ENCODE assay signal across 8 cellular contexts in genomic region chrY:3003846-3004245, GRCh38.
DNase-seq lines count a peak whose midpoint lies in the region; ATAC-seq and TF ChIP-seq lines count a peak whose summit lies in the region.

No MANE protein-coding gene starts in this region.

- H3K4me1 Mint-ChIP-seq in CD4-positive, alpha-beta memory T cell, result peaks cover 0 to 81% (median 19%) of the 10 kb centered on the region in 4 donors
- H3K4me1 Mint-ChIP-seq in activated CD8-positive, alpha-beta T cell treated with anti-CD3 and anti-CD28 coated beads for 36 hours (ENCODE audit: low read depth), result peaks cover 58% of the 10 kb centered on the region

- TF ChIP-seq RAD21 in liver (IDR thresholded peaks at IDR 0.05), result no peak

- H3K27ac ChIP-seq in CD4-positive, alpha-beta memory T cell (ENCODE audit: low read depth, low read length), result peak overlapping the region; percentile 78
- peak overlapping the region in 1 of 2 donors; percentile 75 for H3K27ac ChIP-seq in liver (ENCODE audit: low read depth in 1 of 2, low read length in 2 of 2)
- peak overlapping the region in 6 of 59 donors; percentile 50 to 75 (median 63) for H3K27ac ChIP-seq in dorsolateral prefrontal cortex

- H3K4me3 ChIP-seq in CD4-positive, alpha-beta memory T cell (ENCODE audit: low read length in 2 of 2), result peak overlapping the region; percentile 45 to 61
- H3K4me3 ChIP-seq in liver (ENCODE audit: low read depth in 1 of 3, low read length in 3 of 3) (peak overlapping the region in 2 of 3 donors; percentile 37 to 54), dorsolateral prefrontal cortex (peak overlapping the region in 12 of 59 donors; percentile 24 to 67 (median 54))

- no peak for TF ChIP-seq CTCF in activated CD8-positive, alpha-beta T cell treated with anti-CD3 and anti-CD28 coated beads for 36 hours (IDR thresholded peaks at IDR 0.05)
- no peak for TF ChIP-seq CTCF in liver (IDR thresholded peaks at IDR 0.05; ENCODE audit: low read depth, low read length, missing input control)
- no peak for TF ChIP-seq CTCF in dorsolateral prefrontal cortex (IDR thresholded peaks at IDR 0.05 in 54 of 56, conservative IDR thresholded peaks at IDR 0.05 in 2 of 56; ENCODE audit: low read depth in 1 of 56, partially characterized antibody in 56 of 56)

- POLR2A ChIA-PET in CD4-positive, alpha-beta memory T cell (lab: Charles Lee; ENCODE audit: partially characterized antibody), result interaction anchor here (1.2 to 2.8 kb wide), 3 partner anchors 16 to 69 kb away, joined by 3 to 19 read pairs (median 9); partner anchors contain the start of gene ZFY
- POLR2A ChIA-PET in activated CD8-positive, alpha-beta T cell treated with anti-CD3 and anti-CD28 coated beads for 36 hours (lab: Charles Lee), result interaction anchor here (0.7 to 1.2 kb wide), 2 partner anchors 13 to 18 kb away, joined by 3 read pairs; no protein-coding TSS in a partner anchor

- H3K27me3 ChIP-seq in CD4-positive, alpha-beta memory T cell (ENCODE audit: insufficient read depth, low read length), result no peaks in the 10 kb centered on the region
- H3K27me3 ChIP-seq in liver (ENCODE audit: control insufficient read depth in 4 of 4, insufficient read depth in 4 of 4, low read length in 3 of 4) (no peaks in the 10 kb centered on the region), dorsolateral prefrontal cortex (no peaks in the 10 kb centered on the region)

- intact Hi-C loops in CD4-positive, alpha-beta memory T cell (cut with micrococcal nuclease), result loop anchor here (1.0 kb wide), 2 partner anchors 18 to 68 kb away; no protein-coding TSS in a partner anchor
- intact Hi-C loops in activated CD8-positive, alpha-beta T cell treated with anti-CD3 and anti-CD28 coated beads for 36 hours (cut with micrococcal nuclease), result loop anchor here (2.0 kb wide), 1 partner anchor 69 kb away; the partner anchor contains the start of gene ZFY
- intact Hi-C loops in dorsolateral prefrontal cortex (cut with DNase I), result no loop called here

- whole genome bisulfite sequencing in liver, result under 1% methylated on average over 5 of the region's 5 CpGs

- peak in 1 of 5 donors; percentile 63 for DNase-seq in CD4-positive, alpha-beta memory T cell
- DNase-seq in activated CD8-positive, alpha-beta T cell treated with anti-CD3 and anti-CD28 coated beads for 36 hours, result peak; percentile 52
- DNase-seq in dorsolateral prefrontal cortex, result no peak

- H3K36me3 ChIP-seq in CD4-positive, alpha-beta memory T cell (ENCODE audit: insufficient read depth, low read length), result no peaks in the 10 kb centered on the region
- H3K36me3 ChIP-seq in liver (ENCODE audit: control insufficient read depth in 4 of 4, insufficient read depth in 3 of 4, low read depth in 1 of 4, low read length in 3 of 4), result no peaks in the 10 kb centered on the region

- peak overlapping the region in 2 of 7 donors; percentile 97 to 98 for H3K27ac Mint-ChIP-seq in CD4-positive, alpha-beta memory T cell
- peak overlapping the region; percentile 95 for H3K27ac Mint-ChIP-seq in activated CD8-positive, alpha-beta T cell treated with anti-CD3 and anti-CD28 coated beads for 36 hours

- H3K4me1 ChIP-seq in CD4-positive, alpha-beta memory T cell (ENCODE audit: insufficient read depth, low read length), result peaks cover 63% of the 10 kb centered on the region
- peaks cover 0 to 3% (median 0%) of the 10 kb centered on the region in 4 donors for H3K4me1 ChIP-seq in liver (ENCODE audit: control insufficient read depth in 4 of 4, insufficient read depth in 4 of 4, low read length in 3 of 4)

- H3K9me3 Mint-ChIP-seq in CD4-positive, alpha-beta memory T cell, result no peaks in the 10 kb centered on the region
- no peaks in the 10 kb centered on the region for H3K9me3 Mint-ChIP-seq in activated CD8-positive, alpha-beta T cell treated with anti-CD3 and anti-CD28 coated beads for 36 hours

- H3K9me3 ChIP-seq in CD4-positive, alpha-beta memory T cell (ENCODE audit: control insufficient read depth in 1 of 2, low read length in 2 of 2), result no peaks in the 10 kb centered on the region
- no peaks in the 10 kb centered on the region for H3K9me3 ChIP-seq in liver (ENCODE audit: control insufficient read depth in 4 of 4, low read length in 3 of 4)

- CTCF ChIA-PET in CD4-positive, alpha-beta memory T cell (lab: Charles Lee; ENCODE audit: partially characterized antibody), result interaction anchor here (2.3 kb wide), 1 partner anchor 67 kb away, joined by 8 read pairs; no protein-coding TSS in a partner anchor
- CTCF ChIA-PET in activated CD8-positive, alpha-beta T cell treated with anti-CD3 and anti-CD28 coated beads for 36 hours (lab: Charles Lee), result no interaction called here

- no peaks in the 10 kb centered on the region for H3K27me3 Mint-ChIP-seq in CD4-positive, alpha-beta memory T cell
- no peaks in the 10 kb centered on the region for H3K27me3 Mint-ChIP-seq in activated CD8-positive, alpha-beta T cell treated with anti-CD3 and anti-CD28 coated beads for 36 hours

- H3K9ac ChIP-seq in liver (ENCODE audit: low read depth in 1 of 2, low read length in 2 of 2), result peak overlapping the region in 1 of 2 donors; percentile 93

- H3K4me3 Mint-ChIP-seq in CD4-positive, alpha-beta memory T cell, result peak overlapping the region in 2 of 8 donors; percentile 94 to 97
- peak overlapping the region; percentile 86 for H3K4me3 Mint-ChIP-seq in activated CD8-positive, alpha-beta T cell treated with anti-CD3 and anti-CD28 coated beads for 36 hours

- ATAC-seq in HG02678 (IDR thresholded peaks at IDR 0.05; ENCODE audit: unreplicated experiment), result peak; percentile 46
- ATAC-seq in activated CD8-positive, alpha-beta T cell treated with anti-CD3 and anti-CD28 coated beads for 36 hours, result peak; percentile 80
- ATAC-seq in HG02571 (IDR thresholded peaks at IDR 0.05; ENCODE audit: unreplicated experiment), result no peak
- no peak for ATAC-seq in GM19463 (IDR thresholded peaks at IDR 0.05; ENCODE audit: unreplicated experiment)
- ATAC-seq in HG03108 (IDR thresholded peaks at IDR 0.05; ENCODE audit: unreplicated experiment), result no peak

- peaks cover 0 to 12% of the 10 kb centered on the region in 2 donors for H3K36me3 Mint-ChIP-seq in CD4-positive, alpha-beta memory T cell
- no peaks in the 10 kb centered on the region for H3K36me3 Mint-ChIP-seq in activated CD8-positive, alpha-beta T cell treated with anti-CD3 and anti-CD28 coated beads for 36 hours (ENCODE audit: low read depth)

TF ChIP-seq in liver, 16 proteins besides CTCF, POLR2A, EP300 and RAD21 (continues in another document):
- TF ChIP-seq RXRA (IDR thresholded peaks at IDR 0.05) (no peak), REST (IDR thresholded peaks at IDR 0.05) (no peak), NR2F2 (IDR thresholded peaks at IDR 0.05) (no peak), SP1 (IDR thresholded peaks at IDR 0.05) (no peak), FOXA2 (IDR thresholded peaks at IDR 0.05) (no peak), ATF3 (IDR thresholded peaks at IDR 0.05) (no peak), GABPA (IDR thresholded peaks at IDR 0.05 in 1 of 2, conservative IDR thresholded peaks at IDR 0.05 in 1 of 2) (no peak), HNF4A (conservative IDR thresholded peaks at IDR 0.05) (no peak), EGR1 (IDR thresholded peaks at IDR 0.05; ENCODE audit: low read depth in 2 of 2) (no peak), FOXA1 (IDR thresholded peaks at IDR 0.05) (no peak), MAX (IDR thresholded peaks at IDR 0.05) (no peak), ZBTB33 (IDR thresholded peaks at IDR 0.05) (no peak), YY1 (IDR thresholded peaks at IDR 0.05) (no peak)

Comparison
In these comparisons a context has a peak if more than half of its experiments do, and no peak if none do; other contexts are left out.
1. ATAC-seq: peak in HG02678 (single experiment) and activated CD8-positive, alpha-beta T cell treated with anti-CD3 and anti-CD28 coated beads for 36 hours (single experiment); none in HG02571 (single experiment), GM19463 (single experiment) and HG03108 (single experiment).
2. intact Hi-C loops: an anchor here in CD4-positive, alpha-beta memory T cell (1.0 kb wide) and activated CD8-positive, alpha-beta T cell treated with anti-CD3 and anti-CD28 coated beads for 36 hours (2.0 kb wide); none called in dorsolateral prefrontal cortex.